ENCODE assay signal across 1 cellular context in the genomic region with DNA sequence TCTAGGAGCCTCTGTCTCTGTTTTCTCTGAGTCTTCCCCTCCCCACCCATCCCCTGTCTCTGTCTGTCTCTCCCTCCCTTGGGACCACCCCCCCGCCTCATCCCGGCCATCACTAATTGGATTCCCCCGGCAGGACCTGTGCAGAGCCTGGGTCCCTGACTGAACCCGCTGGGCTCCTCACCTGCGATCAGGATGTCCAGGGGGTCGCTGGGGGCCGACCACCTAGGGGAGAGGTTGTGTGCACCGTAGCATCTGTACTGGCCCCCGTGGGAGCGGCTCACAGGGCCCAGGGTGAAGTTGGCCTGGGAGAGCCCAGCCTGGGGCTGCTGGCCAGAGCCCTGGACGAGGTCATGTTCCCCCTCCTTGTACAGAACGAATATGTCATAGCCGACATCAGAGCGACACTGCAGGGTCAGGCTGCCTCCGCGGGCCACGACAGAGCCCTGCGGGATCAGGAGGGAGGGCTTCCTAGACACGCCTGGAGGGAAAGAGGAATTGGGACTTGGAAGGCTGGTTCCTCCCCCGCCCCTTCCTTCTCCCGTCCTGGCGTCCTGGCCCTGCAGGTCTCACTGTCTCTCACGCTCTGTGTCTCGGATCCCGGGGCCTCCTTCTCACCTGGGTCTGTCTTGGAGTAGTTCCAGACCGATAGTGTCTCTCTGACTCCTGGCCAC.
TF ChIP-seq lines count a peak whose summit lies in the region.

No MANE protein-coding gene starts in this region.

TF ChIP-seq in H1, 55 proteins besides CTCF, POLR2A, EP300 and RAD21:
- TF ChIP-seq RNF2 (IDR thresholded peaks at IDR 0.05; ENCODE audit: borderline replicate concordance, low read depth, low read length, missing control alignments, poor library complexity, severe bottlenecking) = no peak
- TF ChIP-seq SP1 (IDR thresholded peaks at IDR 0.05; ENCODE audit: low read depth, low read length) = no peak
- no peak for TF ChIP-seq EGR1 (IDR thresholded peaks at IDR 0.05; ENCODE audit: borderline replicate concordance, low read depth, low read length)
- TF ChIP-seq CEBPB (IDR thresholded peaks at IDR 0.05; ENCODE audit: low read depth, low read length) = no peak
- TF ChIP-seq GTF2F1 (IDR thresholded peaks at IDR 0.05; ENCODE audit: borderline replicate concordance, low read depth, low read length) = no peak
- no peak for TF ChIP-seq CTBP2 (IDR thresholded peaks at IDR 0.05; ENCODE audit: borderline replicate concordance, insufficient read depth, insufficient read length, low read length)
